Comparison of ENCODE assay signal across 25 cellular contexts in genomic region chr9:120888626-120889025, GRCh38. TPM values are rescaled to one million over a fixed set of nuclear protein-coding genes. Genes with fewer than 3 reads are reported as not detected.
DNase-seq lines count a peak whose midpoint lies in the region; ATAC-seq and TF ChIP-seq lines count a peak whose summit lies in the region.
"Had no signal": no experiment of that assay in that cellular context is flagged by ENCODE, and none has a peak within 500 bp of the region (broad histone marks: within the 10 kb centered on the region; RNA-seq: fewer than 3 reads in every experiment).

No MANE protein-coding gene starts in this region.

- no peak for ATAC-seq in natural killer cell treated with Interleukin-12 subunit alpha and Interleukin-12 subunit beta and Interleukin-15 and Interleukin-18, amount 100 ng/mL, for 72 hours
- no peak for ATAC-seq in natural killer cell
- no peak for ATAC-seq in activated naive CD8-positive, alpha-beta T cell treated with anti-CD3 and anti-CD28 coated beads, Interleukin-2, amount 10 ng/mL, durations not matched to agents 7 days and 5 days (ENCODE audit: low read depth)
- ATAC-seq: left lobe of liver, Right ventricle myocardium inferior, SK-N-SH treated with all-trans-retinoic acid at 6 μM for 48 hours had no signal

- POLR2A ChIA-PET in activated naive CD8-positive, alpha-beta T cell treated with anti-CD3 and anti-CD28 coated beads, Interleukin-2, amount 10 ng/mL, durations not matched to agents 7 days and 5 days (lab: Charles Lee) = interaction anchor here (0.8 to 7.0 kb wide), 6 partner anchors 12 to 96 kb away, joined by 3 to 210 read pairs (median 33); partner anchors contain the start of genes FBXW2, PHF19 and TRAF1

- H3K27ac ChIP-seq in vagina (peak overlapping the region; percentile 80), coronary artery (no peak overlapping the region)
- H3K27ac ChIP-seq: 22Rv1, PC-9 had no signal

- no peaks in the 10 kb centered on the region for H3K36me3 ChIP-seq in vagina
- H3K36me3 ChIP-seq: prostate gland, thoracic aorta had no signal

- H3K4me1 ChIP-seq in vagina = peaks cover 53% of the 10 kb centered on the region

- peaks cover 18% of the 10 kb centered on the region for H3K36me3 Mint-ChIP-seq in T-helper 1 cell treated with Interleukin-12 subunit alpha and Interleukin-12 subunit beta and Interleukin-4 antibody, amounts not matched to agents 30 μg/mL and 1 μg/mL, for 36 hours (ENCODE audit: low read depth)
- no peaks in the 10 kb centered on the region for H3K36me3 Mint-ChIP-seq in natural killer cell treated with Interleukin-12 subunit alpha and Interleukin-12 subunit beta and Interleukin-15 and Interleukin-18, amount 100 ng/mL, for 72 hours
- H3K36me3 Mint-ChIP-seq in natural killer cell = no peaks in the 10 kb centered on the region
- H3K36me3 Mint-ChIP-seq in activated naive CD8-positive, alpha-beta T cell treated with anti-CD3 and anti-CD28 coated beads, Interleukin-2, amount 10 ng/mL, durations not matched to agents 7 days and 5 days = peaks cover 6% of the 10 kb centered on the region
- H3K36me3 Mint-ChIP-seq: brain, memory B cell had no signal

- H3K4me3 ChIP-seq in vagina (no peak overlapping the region), coronary artery (no peak overlapping the region)
- H3K4me3 ChIP-seq: PC-9, prostate gland, thoracic aorta had no signal

- no peaks in the 10 kb centered on the region for H3K9me3 ChIP-seq in vagina
- H3K9me3 ChIP-seq: prostate gland, thoracic aorta had no signal

- no peaks in the 10 kb centered on the region for H3K9me3 Mint-ChIP-seq in T-helper 1 cell treated with Interleukin-12 subunit alpha and Interleukin-12 subunit beta and Interleukin-4 antibody, amounts not matched to agents 30 μg/mL and 1 μg/mL, for 36 hours
- no peaks in the 10 kb centered on the region for H3K9me3 Mint-ChIP-seq in natural killer cell treated with Interleukin-12 subunit alpha and Interleukin-12 subunit beta and Interleukin-15 and Interleukin-18, amount 100 ng/mL, for 72 hours
- no peaks in the 10 kb centered on the region for H3K9me3 Mint-ChIP-seq in natural killer cell
- H3K9me3 Mint-ChIP-seq in activated naive CD8-positive, alpha-beta T cell treated with anti-CD3 and anti-CD28 coated beads, Interleukin-2, amount 10 ng/mL, durations not matched to agents 7 days and 5 days = no peaks in the 10 kb centered on the region
- H3K9me3 Mint-ChIP-seq: memory B cell had no signal

- TF ChIP-seq POLR2A in vagina (IDR thresholded peaks at IDR 0.05) = no peak

- intact Hi-C loops in natural killer cell (cut with micrococcal nuclease) = no loop called here
- intact Hi-C loops in vagina (cut with DNase I) = loop anchor here (5.0 kb wide), 1 partner anchor 44 kb away; no protein-coding TSS in a partner anchor

- peaks cover 66% of the 10 kb centered on the region for H3K4me1 Mint-ChIP-seq in T-helper 1 cell treated with Interleukin-12 subunit alpha and Interleukin-12 subunit beta and Interleukin-4 antibody, amounts not matched to agents 30 μg/mL and 1 μg/mL, for 36 hours (ENCODE audit: low read depth)
- peaks cover 33 to 37% of the 10 kb centered on the region in 2 donors for H3K4me1 Mint-ChIP-seq in natural killer cell treated with Interleukin-12 subunit alpha and Interleukin-12 subunit beta and Interleukin-15 and Interleukin-18, amount 100 ng/mL, for 72 hours (ENCODE audit: low read depth in 2 of 2)
- H3K4me1 Mint-ChIP-seq in natural killer cell = peaks cover 13 to 22% of the 10 kb centered on the region in 2 donors
- H3K4me1 Mint-ChIP-seq in activated naive CD8-positive, alpha-beta T cell treated with anti-CD3 and anti-CD28 coated beads, Interleukin-2, amount 10 ng/mL, durations not matched to agents 7 days and 5 days = peaks cover 68% of the 10 kb centered on the region

- no peak for DNase-seq in T-helper 1 cell
- no peak for DNase-seq in natural killer cell treated with Interleukin-12 subunit alpha and Interleukin-12 subunit beta and Interleukin-15 and Interleukin-18, amount 100 ng/mL, for 72 hours (ENCODE audit: low spot score)
- DNase-seq in natural killer cell = no peak
- DNase-seq in activated naive CD8-positive, alpha-beta T cell treated with anti-CD3 and anti-CD28 coated beads, Interleukin-2, amount 10 ng/mL, durations not matched to agents 7 days and 5 days = no peak
- no peak for DNase-seq in vagina (ENCODE audit: extremely low spot score in 2 of 2)
- no peak for DNase-seq in NCI-H748 (lab: John Stamatoyannopoulos, UW; ENCODE audit: unreplicated experiment)
- no peak for DNase-seq in coronary artery (ENCODE audit: low spot score)
- DNase-seq: activated CD8-positive, alpha-beta memory T cell treated with anti-CD3 and anti-CD28 coated beads for 24 hours; DMS153; IMR-90; NCI-H1092; NCI-H187; NCI-H524 treated with DMSO at 0.1 percent for 48 hours; PC-9; stimulated activated CD4-positive, alpha-beta T cell treated with anti-CD3 and anti-CD28 coated beads, Interleukin-4, amount 100 ng/mL, for 4 hours; stimulated activated naive CD4-positive, alpha-beta T cell had no signal

- no peak overlapping the region for H3K4me3 Mint-ChIP-seq in T-helper 1 cell treated with Interleukin-12 subunit alpha and Interleukin-12 subunit beta and Interleukin-4 antibody, amounts not matched to agents 30 μg/mL and 1 μg/mL, for 36 hours
- no peak overlapping the region for H3K4me3 Mint-ChIP-seq in natural killer cell treated with Interleukin-12 subunit alpha and Interleukin-12 subunit beta and Interleukin-15 and Interleukin-18, amount 100 ng/mL, for 72 hours
- H3K4me3 Mint-ChIP-seq in natural killer cell = no peak overlapping the region
- H3K4me3 Mint-ChIP-seq in activated naive CD8-positive, alpha-beta T cell treated with anti-CD3 and anti-CD28 coated beads, Interleukin-2, amount 10 ng/mL, durations not matched to agents 7 days and 5 days = no peak overlapping the region
- H3K4me3 Mint-ChIP-seq: brain, memory B cell had no signal

- H3K27ac Mint-ChIP-seq in T-helper 1 cell treated with Interleukin-12 subunit alpha and Interleukin-12 subunit beta and Interleukin-4 antibody, amounts not matched to agents 30 μg/mL and 1 μg/mL, for 36 hours = peak overlapping the region; percentile 13
- H3K27ac Mint-ChIP-seq in natural killer cell treated with Interleukin-12 subunit alpha and Interleukin-12 subunit beta and Interleukin-15 and Interleukin-18, amount 100 ng/mL, for 72 hours = peak overlapping the region; percentile 78 to 86
- H3K27ac Mint-ChIP-seq in natural killer cell = no peak overlapping the region
- H3K27ac Mint-ChIP-seq in activated naive CD8-positive, alpha-beta T cell treated with anti-CD3 and anti-CD28 coated beads, Interleukin-2, amount 10 ng/mL, durations not matched to agents 7 days and 5 days = peak overlapping the region; percentile 98
- H3K27ac Mint-ChIP-seq: brain, memory B cell had no signal

- H3K27me3 Mint-ChIP-seq in T-helper 1 cell treated with Interleukin-12 subunit alpha and Interleukin-12 subunit beta and Interleukin-4 antibody, amounts not matched to agents 30 μg/mL and 1 μg/mL, for 36 hours (ENCODE audit: low read depth) = no peaks in the 10 kb centered on the region
- H3K27me3 Mint-ChIP-seq in natural killer cell treated with Interleukin-12 subunit alpha and Interleukin-12 subunit beta and Interleukin-15 and Interleukin-18, amount 100 ng/mL, for 72 hours = no peaks in the 10 kb centered on the region
- peaks cover 0 to 3% of the 10 kb centered on the region in 2 donors for H3K27me3 Mint-ChIP-seq in natural killer cell (ENCODE audit: low read depth in 2 of 2)
- no peaks in the 10 kb centered on the region for H3K27me3 Mint-ChIP-seq in activated naive CD8-positive, alpha-beta T cell treated with anti-CD3 and anti-CD28 coated beads, Interleukin-2, amount 10 ng/mL, durations not matched to agents 7 days and 5 days
- H3K27me3 Mint-ChIP-seq: brain, memory B cell had no signal

- no peaks in the 10 kb centered on the region for H3K27me3 ChIP-seq in vagina

- no peak for TF ChIP-seq CTCF in natural killer cell (IDR thresholded peaks at IDR 0.05)
- TF ChIP-seq CTCF in vagina (IDR thresholded peaks at IDR 0.05) = no peak
- TF ChIP-seq CTCF in coronary artery (IDR thresholded peaks at IDR 0.05) = no peak

RNA-seq across cellular contexts. Expression of gene PHF19, which starts 11.6 kb away (rescaled TPM):
- total RNA-seq in natural killer cell treated with Interleukin-12 subunit alpha and Interleukin-12 subunit beta and Interleukin-15 and Interleukin-18, amount 100 ng/mL, for 72 hours = 100 to 1,000 TPM in 1 of 2 donors, 10 to 100 TPM in 1; 97.4 to 177 TPM
- total RNA-seq in natural killer cell = 10 to 100 TPM; 34.1 to 54.0 (median 47.8) TPM
- 100 to 1,000 TPM; 248 to 253 TPM for total RNA-seq in activated naive CD8-positive, alpha-beta T cell treated with anti-CD3 and anti-CD28 coated beads, Interleukin-2, amount 10 ng/mL, durations not matched to agents 7 days and 5 days
- 44.9 TPM for total RNA-seq in vagina

RNA-seq across cellular contexts. Expression of gene TRAF1, which starts 38.0 kb away (rescaled TPM):
- total RNA-seq in natural killer cell treated with Interleukin-12 subunit alpha and Interleukin-12 subunit beta and Interleukin-15 and Interleukin-18, amount 100 ng/mL, for 72 hours = 100 to 1,000 TPM; 145 to 375 TPM
- total RNA-seq in natural killer cell (10 to 100 TPM; 23.4 to 33.9 (median 30.5) TPM), vagina (6.9 TPM)
- total RNA-seq in activated naive CD8-positive, alpha-beta T cell treated with anti-CD3 and anti-CD28 coated beads, Interleukin-2, amount 10 ng/mL, durations not matched to agents 7 days and 5 days = 100 to 1,000 TPM in 1 of 2 experiments, 10 to 100 TPM in 1; 97.1 to 102 TPM

RNA-seq across cellular contexts. Expression of gene PSMD5, which starts 45.9 kb away (rescaled TPM):
- 10 to 100 TPM; 59.5 to 70.4 TPM for total RNA-seq in natural killer cell treated with Interleukin-12 subunit alpha and Interleukin-12 subunit beta and Interleukin-15 and Interleukin-18, amount 100 ng/mL, for 72 hours
- total RNA-seq in natural killer cell (10 to 100 TPM; 24.6 to 41.2 (median 37.1) TPM), vagina (27.5 TPM)
- 10 to 100 TPM; 42.6 to 57.4 TPM for total RNA-seq in activated naive CD8-positive, alpha-beta T cell treated with anti-CD3 and anti-CD28 coated beads, Interleukin-2, amount 10 ng/mL, durations not matched to agents 7 days and 5 days

Comparison
In these comparisons a context has a peak if more than half of its experiments do, and no peak if none do; other contexts are left out.
1. H3K27ac Mint-ChIP-seq: peak in T-helper 1 cell treated with Interleukin-12 subunit alpha and Interleukin-12 subunit beta and Interleukin-4 antibody, amounts not matched to agents 30 μg/mL and 1 μg/mL, for 36 hours (single experiment), natural killer cell treated with Interleukin-12 subunit alpha and Interleukin-12 subunit beta and Interleukin-15 and Interleukin-18, amount 100 ng/mL, for 72 hours (2 of 2) and activated naive CD8-positive, alpha-beta T cell treated with anti-CD3 and anti-CD28 coated beads, Interleukin-2, amount 10 ng/mL, durations not matched to agents 7 days and 5 days (single experiment); none in natural killer cell (0 of 2).